Comparison of ENCODE assay signal across 19 cellular contexts in the genomic region with DNA sequence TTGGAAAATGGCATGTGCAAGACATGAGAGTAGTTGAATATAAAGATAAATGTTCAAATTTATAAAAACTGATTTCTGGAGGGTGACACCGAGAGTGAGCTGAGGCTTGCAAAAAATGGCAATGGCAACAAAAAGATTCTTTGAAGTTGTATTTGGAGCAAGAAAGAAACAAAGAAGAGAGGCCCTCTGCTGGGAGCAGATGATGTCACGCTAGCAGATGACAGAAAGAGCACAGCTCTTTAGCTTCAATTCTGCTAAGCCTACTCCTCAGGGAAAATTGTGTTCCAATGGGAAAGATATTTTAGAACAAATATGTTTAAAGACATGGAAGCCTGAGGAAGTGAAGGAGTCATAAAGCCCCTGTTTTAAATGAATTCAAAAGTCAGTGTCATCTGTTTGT.
DNase-seq lines count a peak whose midpoint lies in the region; ATAC-seq and TF ChIP-seq lines count a peak whose summit lies in the region.
"Had no signal": no experiment of that assay in that cellular context is flagged by ENCODE, and none has a peak within 500 bp of the region (broad histone marks: within the 10 kb centered on the region; RNA-seq: fewer than 3 reads in every experiment).

No MANE protein-coding gene starts in this region.

- no peaks in the 10 kb centered on the region for H3K9me2 ChIP-seq in GM23248 (ENCODE audit: insufficient read depth)
- no peaks in the 10 kb centered on the region for H3K9me2 ChIP-seq in PC-3 (replicated peaks; ENCODE audit: low read length)

- H3K4me2 ChIP-seq in GM23248 (ENCODE audit: unreplicated experiment) (no peak overlapping the region), PC-3 (ENCODE audit: low read length) (no peak overlapping the region)

- no peaks in the 10 kb centered on the region for H3F3A ChIP-seq in GM23248 (ENCODE audit: insufficient read depth)
- H3F3A ChIP-seq in PC-3 (ENCODE audit: low read length, unreplicated experiment) = no peaks in the 10 kb centered on the region

- DNase-seq in A673 (ENCODE audit: low spot score) (peak; percentile 39), GM23248 (peak; percentile 2), PC-3 (no peak), foreskin fibroblast (peak in 1 of 2 donors; percentile 6), anterior cingulate cortex (lab: John Stamatoyannopoulos, UW) (no peak), retina (no peak), right atrium auricular region (ENCODE audit: low spot score) (no peak)
- DNase-seq: activated naive CD4-positive, alpha-beta T cell; effector memory CD8-positive, alpha-beta T cell; left colon; NCI-H1105; NCI-H748 treated with DMSO at 0.1 percent for 48 hours; RPMI8226; stimulated activated CD4-positive, alpha-beta T cell treated with anti-CD3 and anti-CD28 coated beads, Interleukin-1b, Interleukin-23, amount 100 ng/mL, for 48 hours; stimulated activated naive CD8-positive, alpha-beta T cell treated with anti-CD3 and anti-CD28 coated beads, Interleukin-15, amount 100 ng/mL, for 72 hours; SW 1271; upper lobe of left lung had no signal

- no peaks in the 10 kb centered on the region for H3K27me3 ChIP-seq in A673 (replicated peaks; ENCODE audit: insufficient read depth, low read depth, low read length, poor library complexity)
- no peaks in the 10 kb centered on the region for H3K27me3 ChIP-seq in GM23248 (replicated peaks; ENCODE audit: insufficient read depth)
- H3K27me3 ChIP-seq in PC-3 (ENCODE audit: low read length) = no peaks in the 10 kb centered on the region
- H3K27me3 ChIP-seq in right atrium auricular region = no peaks in the 10 kb centered on the region
- H3K27me3 ChIP-seq: ascending aorta, upper lobe of left lung had no signal

- peak; percentile 38 for TF ChIP-seq CTCF in A673 (conservative IDR thresholded peaks at IDR 0.05; ENCODE audit: low read depth, low read length)
- peak; percentile 33; the same call in 1 of the 2 replicates for TF ChIP-seq CTCF in PC-3 (conservative IDR thresholded peaks at IDR 0.05; ENCODE audit: low read depth, low read length)
- peak; percentile 4 for TF ChIP-seq CTCF in foreskin fibroblast (IDR thresholded peaks at IDR 0.05; ENCODE audit: low read depth, low read length)
- no peak for TF ChIP-seq CTCF in right atrium auricular region (IDR thresholded peaks at IDR 0.05)

- intact Hi-C loops in A673 (cut with micrococcal nuclease; ENCODE audit: unreplicated experiment) (no loop called here), PC-3 (cut with micrococcal nuclease) (no loop called here)

- H3K79me2 ChIP-seq in GM23248 (ENCODE audit: insufficient read depth) (no peaks in the 10 kb centered on the region), PC-3 (ENCODE audit: low read length) (no peaks in the 10 kb centered on the region)

- peaks cover 10% of the 10 kb centered on the region for H3K4me1 ChIP-seq in A673 (ENCODE audit: insufficient read depth, low read length, poor library complexity, severe bottlenecking)
- H3K4me1 ChIP-seq in GM23248 (ENCODE audit: insufficient read depth) = no peaks in the 10 kb centered on the region
- H3K4me1 ChIP-seq in PC-3 (ENCODE audit: insufficient read depth, low read length) = no peaks in the 10 kb centered on the region
- H3K4me1 ChIP-seq in right atrium auricular region = no peaks in the 10 kb centered on the region
- H3K4me1 ChIP-seq: upper lobe of left lung had no signal

- ATAC-seq in PC-3 = no peak
- ATAC-seq in HG03442 (IDR thresholded peaks at IDR 0.05; ENCODE audit: unreplicated experiment) = no peak
- ATAC-seq: effector memory CD8-positive, alpha-beta T cell; left colon; stimulated activated naive CD8-positive, alpha-beta T cell treated with anti-CD3 and anti-CD28 coated beads, Interleukin-15, amount 100 ng/mL, for 72 hours had no signal

- no peak overlapping the region for H3K9ac ChIP-seq in GM23248
- no peak overlapping the region for H3K9ac ChIP-seq in PC-3 (ENCODE audit: low read length)

- POLR2A ChIA-PET in A673 (lab: Charles Lee; ENCODE audit: low non-redundant PET) = no interaction called here
- POLR2A ChIA-PET in PC-3 (lab: Charles Lee; ENCODE audit: unreplicated experiment) = interaction anchor here (0.6 kb wide), 1 partner anchor 70 kb away, joined by 3 read pairs; no protein-coding TSS in a partner anchor

- H4K20me1 ChIP-seq in GM23248 (ENCODE audit: insufficient read depth) = no peaks in the 10 kb centered on the region
- H4K20me1 ChIP-seq in PC-3 (ENCODE audit: low read length) = no peaks in the 10 kb centered on the region

- H3K4me3 ChIP-seq in A673 (ENCODE audit: low read depth, low read length, poor library complexity, severe bottlenecking) (no peak overlapping the region), GM23248 (no peak overlapping the region), PC-3 (ENCODE audit: low read length) (no peak overlapping the region), foreskin fibroblast (ENCODE audit: low read depth in 1 of 2, low read length in 2 of 2) (no peak overlapping the region), right atrium auricular region (no peak overlapping the region)
- H3K4me3 ChIP-seq: ascending aorta, upper lobe of left lung had no signal

- WGBS in GM23248 (ENCODE audit: low coverage in 1 of 2, low lambda C conversion rate in 2 of 2, missing lambda C conversion rate in 2 of 2), 2 experiments = 0 to 6% methylated on average over 2 of the region's 2 CpGs

- H3K27ac ChIP-seq in A673 (ENCODE audit: low read depth, low read length, poor library complexity, severe bottlenecking) (no peak overlapping the region), GM23248 (no peak overlapping the region), PC-3 (ENCODE audit: low read length) (no peak overlapping the region), right atrium auricular region (no peak overlapping the region)
- H3K27ac ChIP-seq: ascending aorta, upper lobe of left lung had no signal

- CTCF ChIA-PET in A673 (lab: Charles Lee) (no interaction called here), PC-3 (lab: Charles Lee) (no interaction called here)

- BruUV-seq in A673 (replicated peaks; lab: Mats Ljungman, UMichigan) (no TSS peak), PC-3 (replicated peaks; lab: Mats Ljungman, UMichigan) (no TSS peak)

- H2AFZ ChIP-seq in GM23248 = no peak overlapping the region
- no peak overlapping the region for H2AFZ ChIP-seq in PC-3 (ENCODE audit: low read length)

- H3K9me3 ChIP-seq in A673 (ENCODE audit: low read depth, low read length, poor library complexity, severe bottlenecking) = no peaks in the 10 kb centered on the region
- no peaks in the 10 kb centered on the region for H3K9me3 ChIP-seq in GM23248 (ENCODE audit: low read depth)
- H3K9me3 ChIP-seq in PC-3 (ENCODE audit: low read length) = no peaks in the 10 kb centered on the region
- no peaks in the 10 kb centered on the region for H3K9me3 ChIP-seq in right atrium auricular region
- H3K9me3 ChIP-seq: ascending aorta, upper lobe of left lung had no signal

- in situ Hi-C loops in GM23248 (cut with MboI) = no loop called here

- H3K36me3 ChIP-seq in A673 (ENCODE audit: insufficient read depth, low read length, poor library complexity, severe bottlenecking) (no peaks in the 10 kb centered on the region), GM23248 (ENCODE audit: low read depth) (no peaks in the 10 kb centered on the region), PC-3 (ENCODE audit: low read depth, low read length) (no peaks in the 10 kb centered on the region), right atrium auricular region (no peaks in the 10 kb centered on the region)
- H3K36me3 ChIP-seq: ascending aorta, upper lobe of left lung had no signal

Comparison
In these comparisons a context has a peak if more than half of its experiments do, and no peak if none do; other contexts are left out.
1. DNase-seq: peak in A673 (single experiment) and GM23248 (single experiment); none in PC-3 (single experiment), anterior cingulate cortex (0 of 58), retina (single experiment) and right atrium auricular region (single experiment).
2. CTCF ChIP-seq: peak in A673 (single experiment), PC-3 (single experiment) and foreskin fibroblast (single experiment); none in right atrium auricular region (0 of 2).